In genomic region chr2:74472086-74472944, GRCh38 we compare ENCODE assay signal across 1 cellular context.
A peak's percentile ranks its signal among the peaks of the same experiment; 100 is the strongest.
TF ChIP-seq lines count a peak whose summit lies in the region.

Gene MRPL53, minus strand, starts transcription at chr2:74472680. Its CDS starts 20 bp downstream, at chr2:74472660.

TF ChIP-seq in HepG2, 621 proteins besides CTCF, POLR2A, EP300 and RAD21 (continued from another document and continues in another):
- 0 out of 2 replicates have a peak, but pooled peaks have one; percentile 68 for TF ChIP-seq ZNF296 (CRISPR knock-in tag; conservative IDR thresholded peaks at IDR 0.05)
- TF ChIP-seq ZSCAN5A (CRISPR knock-in tag; IDR thresholded peaks at IDR 0.05; ENCODE audit: borderline replicate concordance), result peak; percentile 93; the same call in 1 of the 2 replicates
- TF ChIP-seq ZNF234 (CRISPR knock-in tag; conservative IDR thresholded peaks at IDR 0.05), result peak; percentile 76; the same call in 1 of the 2 replicates
- peak; percentile 54 for TF ChIP-seq TBL1XR1 (IDR thresholded peaks at IDR 0.05; ENCODE audit: borderline replicate concordance, low read length, partially characterized antibody)
- no peak for TF ChIP-seq ZNF382 (CRISPR knock-in tag; IDR thresholded peaks at IDR 0.05; ENCODE audit: borderline replicate concordance)
- no peak for TF ChIP-seq CC2D1A (CRISPR knock-in tag; IDR thresholded peaks at IDR 0.05)
- peak; percentile 61 for TF ChIP-seq ZNF850 (CRISPR knock-in tag; conservative IDR thresholded peaks at IDR 0.05)
- peak; percentile 94; the same call in 1 of the 2 replicates for TF ChIP-seq ZNF766 (CRISPR knock-in tag; IDR thresholded peaks at IDR 0.05; ENCODE audit: borderline replicate concordance)
- TF ChIP-seq, protein P1, sequence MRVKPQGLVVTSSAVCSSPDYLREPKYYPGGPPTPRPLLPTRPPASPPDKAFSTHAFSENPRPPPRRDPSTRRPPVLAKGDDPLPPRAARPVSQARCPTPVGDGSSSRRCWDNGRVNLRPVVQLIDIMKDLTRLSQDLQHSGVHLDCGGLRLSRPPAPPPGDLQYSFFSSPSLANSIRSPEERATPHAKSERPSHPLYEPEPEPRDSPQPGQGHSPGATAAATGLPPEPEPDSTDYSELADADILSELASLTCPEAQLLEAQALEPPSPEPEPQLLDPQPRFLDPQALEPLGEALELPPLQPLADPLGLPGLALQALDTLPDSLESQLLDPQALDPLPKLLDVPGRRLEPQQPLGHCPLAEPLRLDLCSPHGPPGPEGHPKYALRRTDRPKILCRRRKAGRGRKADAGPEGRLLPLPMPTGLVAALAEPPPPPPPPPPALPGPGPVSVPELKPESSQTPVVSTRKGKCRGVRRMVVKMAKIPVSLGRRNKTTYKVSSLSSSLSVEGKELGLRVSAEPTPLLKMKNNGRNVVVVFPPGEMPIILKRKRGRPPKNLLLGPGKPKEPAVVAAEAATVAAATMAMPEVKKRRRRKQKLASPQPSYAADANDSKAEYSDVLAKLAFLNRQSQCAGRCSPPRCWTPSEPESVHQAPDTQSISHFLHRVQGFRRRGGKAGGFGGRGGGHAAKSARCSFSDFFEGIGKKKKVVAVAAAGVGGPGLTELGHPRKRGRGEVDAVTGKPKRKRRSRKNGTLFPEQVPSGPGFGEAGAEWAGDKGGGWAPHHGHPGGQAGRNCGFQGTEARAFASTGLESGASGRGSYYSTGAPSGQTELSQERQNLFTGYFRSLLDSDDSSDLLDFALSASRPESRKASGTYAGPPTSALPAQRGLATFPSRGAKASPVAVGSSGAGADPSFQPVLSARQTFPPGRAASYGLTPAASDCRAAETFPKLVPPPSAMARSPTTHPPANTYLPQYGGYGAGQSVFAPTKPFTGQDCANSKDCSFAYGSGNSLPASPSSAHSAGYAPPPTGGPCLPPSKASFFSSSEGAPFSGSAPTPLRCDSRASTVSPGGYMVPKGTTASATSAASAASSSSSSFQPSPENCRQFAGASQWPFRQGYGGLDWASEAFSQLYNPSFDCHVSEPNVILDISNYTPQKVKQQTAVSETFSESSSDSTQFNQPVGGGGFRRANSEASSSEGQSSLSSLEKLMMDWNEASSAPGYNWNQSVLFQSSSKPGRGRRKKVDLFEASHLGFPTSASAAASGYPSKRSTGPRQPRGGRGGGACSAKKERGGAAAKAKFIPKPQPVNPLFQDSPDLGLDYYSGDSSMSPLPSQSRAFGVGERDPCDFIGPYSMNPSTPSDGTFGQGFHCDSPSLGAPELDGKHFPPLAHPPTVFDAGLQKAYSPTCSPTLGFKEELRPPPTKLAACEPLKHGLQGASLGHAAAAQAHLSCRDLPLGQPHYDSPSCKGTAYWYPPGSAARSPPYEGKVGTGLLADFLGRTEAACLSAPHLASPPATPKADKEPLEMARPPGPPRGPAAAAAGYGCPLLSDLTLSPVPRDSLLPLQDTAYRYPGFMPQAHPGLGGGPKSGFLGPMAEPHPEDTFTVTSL (CRISPR knock-in tag; IDR thresholded peaks at IDR 0.05; ENCODE audit: borderline replicate concordance), result peak; percentile 72
- peak; percentile 83 for TF ChIP-seq ZNF205 (CRISPR knock-in tag; IDR thresholded peaks at IDR 0.05)
- TF ChIP-seq EEA1 (CRISPR knock-in tag; IDR thresholded peaks at IDR 0.05; ENCODE audit: borderline replicate concordance), result peak; percentile 81; the same call in 1 of the 2 replicates
- peak; percentile 73; the same call in 1 of the 2 replicates for TF ChIP-seq ZBTB43 (CRISPR knock-in tag; conservative IDR thresholded peaks at IDR 0.05)
- TF ChIP-seq ZBTB33 (CRISPR knock-in tag; IDR thresholded peaks at IDR 0.05), result no peak
- peak; percentile 61; the same call in 1 of the 2 replicates for TF ChIP-seq ZXDC (CRISPR knock-in tag; IDR thresholded peaks at IDR 0.05)
- peak; percentile 41 for TF ChIP-seq ZNF121 (CRISPR knock-in tag; IDR thresholded peaks at IDR 0.05)
- TF ChIP-seq HNRNPUL1 (IDR thresholded peaks at IDR 0.05; ENCODE audit: low read depth, low read length), result no peak
- TF ChIP-seq, protein P2, sequence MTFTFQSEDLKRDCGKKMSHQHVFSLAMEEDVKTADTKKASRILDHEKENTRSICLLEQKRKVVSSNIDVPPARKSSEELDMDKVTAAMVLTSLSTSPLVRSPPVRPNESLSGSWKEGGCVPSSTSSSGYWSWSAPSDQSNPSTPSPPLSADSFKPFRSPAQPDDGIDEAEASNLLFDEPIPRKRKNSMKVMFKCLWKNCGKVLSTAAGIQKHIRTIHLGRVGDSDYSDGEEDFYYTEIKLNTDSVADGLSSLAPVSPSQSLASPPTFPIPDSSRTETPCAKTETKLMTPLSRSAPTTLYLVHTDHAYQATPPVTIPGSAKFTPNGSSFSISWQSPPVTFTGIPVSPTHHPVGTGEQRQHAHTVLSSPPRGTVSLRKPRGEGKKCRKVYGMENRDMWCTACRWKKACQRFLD (CRISPR knock-in tag; IDR thresholded peaks at IDR 0.05; ENCODE audit: borderline replicate concordance), result peak; percentile 88
- no peak for TF ChIP-seq CEBPZ (IDR thresholded peaks at IDR 0.05; ENCODE audit: low read length)
- TF ChIP-seq, protein P3, sequence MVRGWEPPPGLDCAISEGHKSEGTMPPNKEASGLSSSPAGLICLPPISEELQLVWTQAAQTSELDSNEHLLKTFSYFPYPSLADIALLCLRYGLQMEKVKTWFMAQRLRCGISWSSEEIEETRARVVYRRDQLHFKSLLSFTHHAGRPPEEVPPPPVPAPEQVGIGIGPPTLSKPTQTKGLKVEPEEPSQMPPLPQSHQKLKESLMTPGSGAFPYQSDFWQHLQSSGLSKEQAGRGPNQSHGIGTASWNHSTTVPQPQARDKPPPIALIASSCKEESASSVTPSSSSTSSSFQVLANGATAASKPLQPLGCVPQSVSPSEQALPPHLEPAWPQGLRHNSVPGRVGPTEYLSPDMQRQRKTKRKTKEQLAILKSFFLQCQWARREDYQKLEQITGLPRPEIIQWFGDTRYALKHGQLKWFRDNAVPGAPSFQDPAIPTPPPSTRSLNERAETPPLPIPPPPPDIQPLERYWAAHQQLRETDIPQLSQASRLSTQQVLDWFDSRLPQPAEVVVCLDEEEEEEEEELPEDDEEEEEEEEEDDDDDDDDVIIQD (CRISPR knock-in tag; IDR thresholded peaks at IDR 0.05; ENCODE audit: low read depth), result 0 out of 2 replicates have a peak, but pooled peaks have one; percentile 53
- TF ChIP-seq ZNF10 (CRISPR knock-in tag; IDR thresholded peaks at IDR 0.05; ENCODE audit: borderline replicate concordance, low read depth), result peak; percentile 74
- TF ChIP-seq GPN1 (CRISPR knock-in tag; IDR thresholded peaks at IDR 0.05; ENCODE audit: borderline replicate concordance), result no peak; the same call in 1 of the 2 replicates
- TF ChIP-seq GABPB1 (CRISPR knock-in tag; IDR thresholded peaks at IDR 0.05), result peak; percentile 100
- TF ChIP-seq HDAC6 (IDR thresholded peaks at IDR 0.05; ENCODE audit: low read depth, low read length), result no peak
- TF ChIP-seq ZKSCAN1 (IDR thresholded peaks at IDR 0.05; ENCODE audit: low read length), result no peak
- peak; percentile 93 for TF ChIP-seq DMAP1 (CRISPR knock-in tag; IDR thresholded peaks at IDR 0.05)
- TF ChIP-seq ARNTL (CRISPR knock-in tag; IDR thresholded peaks at IDR 0.05), result peak; percentile 47; the same call in 1 of the 2 replicates
- TF ChIP-seq ATF4 (CRISPR knock-in tag; IDR thresholded peaks at IDR 0.05), result peak in 1 of 2 experiments; percentile 84; a peak in 2 of 4 replicates
- TF ChIP-seq, protein P4, sequence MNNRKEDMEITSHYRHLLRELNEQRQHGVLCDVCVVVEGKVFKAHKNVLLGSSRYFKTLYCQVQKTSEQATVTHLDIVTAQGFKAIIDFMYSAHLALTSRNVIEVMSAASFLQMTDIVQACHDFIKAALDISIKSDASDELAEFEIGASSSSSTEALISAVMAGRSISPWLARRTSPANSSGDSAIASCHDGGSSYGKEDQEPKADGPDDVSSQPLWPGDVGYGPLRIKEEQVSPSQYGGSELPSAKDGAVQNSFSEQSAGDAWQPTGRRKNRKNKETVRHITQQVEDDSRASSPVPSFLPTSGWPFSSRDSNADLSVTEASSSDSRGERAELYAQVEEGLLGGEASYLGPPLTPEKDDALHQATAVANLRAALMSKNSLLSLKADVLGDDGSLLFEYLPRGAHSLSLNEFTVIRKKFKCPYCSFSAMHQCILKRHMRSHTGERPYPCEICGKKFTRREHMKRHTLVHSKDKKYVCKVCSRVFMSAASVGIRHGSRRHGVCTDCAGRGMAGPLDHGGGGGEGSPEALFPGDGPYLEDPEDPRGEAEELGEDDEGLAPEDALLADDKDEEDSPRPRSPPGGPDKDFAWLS (CRISPR knock-in tag; IDR thresholded peaks at IDR 0.05; ENCODE audit: borderline replicate concordance), result peak; percentile 95; the same call in 1 of the 2 replicates
- peak; percentile 74; the same call in 1 of the 2 replicates for TF ChIP-seq SP4 (CRISPR knock-in tag; IDR thresholded peaks at IDR 0.05)
- peak; percentile 98 for TF ChIP-seq ZNF772 (CRISPR knock-in tag; IDR thresholded peaks at IDR 0.05)
- peak; percentile 99 for TF ChIP-seq KDM5A (IDR thresholded peaks at IDR 0.05; ENCODE audit: borderline replicate concordance, low read length)
